Comparison of ENCODE assay signal across 1 cellular context in genomic region chr10:70403483-70404035, GRCh38.
TF ChIP-seq lines count a peak whose summit lies in the region.

No MANE protein-coding gene starts in this region.

TF ChIP-seq in GM12878, 131 proteins besides CTCF, POLR2A, EP300 and RAD21:
- TF ChIP-seq JUNB (IDR thresholded peaks at IDR 0.05) (no peak), ZNF207 (IDR thresholded peaks at IDR 0.05; ENCODE audit: borderline replicate concordance) (no peak), MLLT1 (IDR thresholded peaks at IDR 0.05) (0 out of 2 replicates have a peak, but pooled peaks have one; percentile 39), ZBTB11 (CRISPR knock-in tag; IDR thresholded peaks at IDR 0.05) (no peak), STAT3 (IDR thresholded peaks at IDR 0.05; ENCODE audit: low read depth, low read length) (no peak), HDGF (IDR thresholded peaks at IDR 0.05) (no peak), MYB (IDR thresholded peaks at IDR 0.05; ENCODE audit: borderline replicate concordance, low read depth, low read length) (no peak), SMAD1 (IDR thresholded peaks at IDR 0.05; ENCODE audit: low read depth, partially characterized antibody) (no peak), NR2F1 (conservative IDR thresholded peaks at IDR 0.05) (no peak), SUPT20H (IDR thresholded peaks at IDR 0.05; ENCODE audit: borderline replicate concordance, control insufficient read depth, low read depth, low read length) (no peak), ZNF622 (IDR thresholded peaks at IDR 0.05) (no peak), NBN (IDR thresholded peaks at IDR 0.05) (0 out of 2 replicates have a peak, but pooled peaks have one; percentile 26), SIN3A (IDR thresholded peaks at IDR 0.05; ENCODE audit: low read depth, low read length) (no peak), ASH2L (IDR thresholded peaks at IDR 0.05; ENCODE audit: borderline replicate concordance, low read depth) (no peak), TCF7 (IDR thresholded peaks at IDR 0.05; ENCODE audit: borderline replicate concordance) (no peak), ZBED1 (IDR thresholded peaks at IDR 0.05; ENCODE audit: borderline replicate concordance) (0 out of 2 replicates have a peak, but pooled peaks have one; percentile 12), CBX5 (IDR thresholded peaks at IDR 0.05; ENCODE audit: low read depth) (no peak)
